Comparison of ENCODE assay signal across 32 cellular contexts in genomic region chr14:59601056-59601455, GRCh38. TPM values are rescaled to one million over a fixed set of nuclear protein-coding genes. Genes with fewer than 3 reads are reported as not detected.
"Had no signal": no experiment of that assay in that cellular context is flagged by ENCODE, and none has a peak within 500 bp of the region (broad histone marks: within the 10 kb centered on the region; RNA-seq: fewer than 3 reads in every experiment).

No MANE protein-coding gene starts in this region.

- H3K27ac Mint-ChIP-seq: activated CD4-positive, alpha-beta T cell treated with anti-CD3 and anti-CD28 coated beads, Interleukin-2, amount 10 ng/mL, durations not matched to agents 24 days and 14 days; activated CD8-positive, alpha-beta T cell treated with anti-CD3 and anti-CD28 coated beads for 36 hours; activated naive CD8-positive, alpha-beta T cell treated with anti-CD3 and anti-CD28 coated beads for 36 hours; activated T-cell treated with anti-CD3 and anti-CD28 coated beads, Interleukin-2, amount 50 U/mL, for 72 hours; activated T-helper 17 cell treated with anti-CD3 and anti-CD28 coated beads, Interleukin-2, amount 50 U/mL, for 72 hours had no signal

- H3K36me3 ChIP-seq: MG63, SJCRH30 had no signal

- H3K36me3 Mint-ChIP-seq: activated naive CD8-positive, alpha-beta T cell treated with anti-CD3 and anti-CD28 coated beads for 36 hours had no signal

- H3K27me3 ChIP-seq: ascending aorta, body of pancreas, MG63 had no signal

- H3K27ac ChIP-seq: ascending aorta, body of pancreas, SJCRH30, SK-N-MC had no signal

- FAIRE-seq: bronchial epithelial cell, K562 had no signal

- H3K4me1 ChIP-seq: ascending aorta, body of pancreas, SJCRH30 had no signal

- H3K9me3 ChIP-seq: ascending aorta, body of pancreas, MG63, SJCRH30 had no signal

- DNase-seq: activated CD4-positive, alpha-beta T cell treated with anti-CD3 and anti-CD28 coated beads, Interleukin-2, amount 10 ng/mL, durations not matched to agents 24 days and 14 days; activated CD4-positive, alpha-beta T cell treated with anti-CD3 and anti-CD28 coated beads, Interleukin-2, amount 50 U/mL, for 4 hours; activated CD8-positive, alpha-beta T cell treated with anti-CD3 and anti-CD28 coated beads for 36 hours; activated effector memory CD4-positive, alpha-beta T cell treated with anti-CD3 and anti-CD28 coated beads, Interleukin-2, amount 50 U/mL, for 16 hours; activated naive CD4-positive, alpha-beta T cell; activated naive CD4-positive, alpha-beta T cell treated with anti-CD3 and anti-CD28 coated beads, Interleukin-2, amount 50 U/mL, for 16 hours; activated naive CD8-positive, alpha-beta T cell treated with anti-CD3 and anti-CD28 coated beads for 36 hours; activated T-cell treated with anti-CD3 and anti-CD28 coated beads, Interleukin-2, amount 50 U/mL, for 1 hour; activated T-cell treated with anti-CD3 and anti-CD28 coated beads, Interleukin-2, amount 50 U/mL, for 72 hours; amygdala; body of pancreas; MG63; MV-4-11; NCI-H1092; NCI-H1436 treated with DMSO at 0.1 percent for 48 hours; NCI-H1694 treated with DMSO at 0.1 percent for 48 hours; NCI-H2029; NCI-H345; NCI-H524 treated with DMSO at 0.1 percent for 48 hours; SHP77; SJCRH30; T1000 had no signal

- H3K4me1 Mint-ChIP-seq: activated CD4-positive, alpha-beta T cell treated with anti-CD3 and anti-CD28 coated beads, Interleukin-2, amount 10 ng/mL, durations not matched to agents 24 days and 14 days; activated naive CD8-positive, alpha-beta T cell treated with anti-CD3 and anti-CD28 coated beads for 36 hours; activated T-helper 17 cell treated with anti-CD3 and anti-CD28 coated beads, Interleukin-2, amount 50 U/mL, for 72 hours had no signal

- ATAC-seq: activated CD8-positive, alpha-beta T cell treated with anti-CD3 and anti-CD28 coated beads for 36 hours; activated T-cell treated with anti-CD3 and anti-CD28 coated beads, Interleukin-2, amount 50 U/mL, for 72 hours; activated T-helper 17 cell treated with anti-CD3 and anti-CD28 coated beads, Interleukin-2, amount 50 U/mL, for 72 hours; body of pancreas; K562; Panc1 had no signal

- H3K4me3 Mint-ChIP-seq: activated CD4-positive, alpha-beta T cell treated with anti-CD3 and anti-CD28 coated beads, Interleukin-2, amount 10 ng/mL, durations not matched to agents 24 days and 14 days; activated CD8-positive, alpha-beta T cell treated with anti-CD3 and anti-CD28 coated beads for 36 hours; activated naive CD8-positive, alpha-beta T cell treated with anti-CD3 and anti-CD28 coated beads for 36 hours; activated T-cell treated with anti-CD3 and anti-CD28 coated beads, Interleukin-2, amount 50 U/mL, for 72 hours; activated T-helper 17 cell treated with anti-CD3 and anti-CD28 coated beads, Interleukin-2, amount 50 U/mL, for 72 hours had no signal

- H3K9me3 Mint-ChIP-seq: activated CD4-positive, alpha-beta T cell treated with anti-CD3 and anti-CD28 coated beads, Interleukin-2, amount 10 ng/mL, durations not matched to agents 24 days and 14 days; activated CD8-positive, alpha-beta T cell treated with anti-CD3 and anti-CD28 coated beads for 36 hours; activated naive CD8-positive, alpha-beta T cell treated with anti-CD3 and anti-CD28 coated beads for 36 hours; activated T-cell treated with anti-CD3 and anti-CD28 coated beads, Interleukin-2, amount 50 U/mL, for 72 hours; activated T-helper 17 cell treated with anti-CD3 and anti-CD28 coated beads, Interleukin-2, amount 50 U/mL, for 72 hours had no signal

- H3K4me3 ChIP-seq: ascending aorta, body of pancreas, K562, MG63, SJCRH30, SK-N-MC had no signal

RNA-seq across cellular contexts. Expression of gene CCDC175, which starts 24.4 kb away (rescaled TPM):
- total RNA-seq: activated CD4-positive, alpha-beta T cell treated with anti-CD3 and anti-CD28 coated beads, Interleukin-2, amount 10 ng/mL, durations not matched to agents 24 days and 14 days; activated CD8-positive, alpha-beta memory T cell treated with anti-CD3 and anti-CD28 coated beads for 36 hours; activated CD8-positive, alpha-beta T cell treated with anti-CD3 and anti-CD28 coated beads for 36 hours; activated naive CD8-positive, alpha-beta T cell treated with anti-CD3 and anti-CD28 coated beads for 36 hours; activated T-cell treated with anti-CD3 and anti-CD28 coated beads, Interleukin-2, amount 50 U/mL, for 72 hours; activated T-helper 17 cell treated with anti-CD3 and anti-CD28 coated beads, Interleukin-2, amount 50 U/mL, for 72 hours; ascending aorta; body of pancreas; bronchial epithelial cell; K562; RPMI7951; SJCRH30; T-helper 1 cell treated with Interleukin-12 subunit alpha and Interleukin-12 subunit beta and Interleukin-4 antibody, amounts not matched to agents 30 ng/mL and 1 ng/mL, for 36 hours; T-helper 2 cell treated with Interferon-gamma antibody and Interleukin-4, amounts not matched to agents 100 ng/mL and 5 ng/mL, for 36 hours had no signal
- polyA plus RNA-seq: K562 had no signal
